In the genomic region with DNA sequence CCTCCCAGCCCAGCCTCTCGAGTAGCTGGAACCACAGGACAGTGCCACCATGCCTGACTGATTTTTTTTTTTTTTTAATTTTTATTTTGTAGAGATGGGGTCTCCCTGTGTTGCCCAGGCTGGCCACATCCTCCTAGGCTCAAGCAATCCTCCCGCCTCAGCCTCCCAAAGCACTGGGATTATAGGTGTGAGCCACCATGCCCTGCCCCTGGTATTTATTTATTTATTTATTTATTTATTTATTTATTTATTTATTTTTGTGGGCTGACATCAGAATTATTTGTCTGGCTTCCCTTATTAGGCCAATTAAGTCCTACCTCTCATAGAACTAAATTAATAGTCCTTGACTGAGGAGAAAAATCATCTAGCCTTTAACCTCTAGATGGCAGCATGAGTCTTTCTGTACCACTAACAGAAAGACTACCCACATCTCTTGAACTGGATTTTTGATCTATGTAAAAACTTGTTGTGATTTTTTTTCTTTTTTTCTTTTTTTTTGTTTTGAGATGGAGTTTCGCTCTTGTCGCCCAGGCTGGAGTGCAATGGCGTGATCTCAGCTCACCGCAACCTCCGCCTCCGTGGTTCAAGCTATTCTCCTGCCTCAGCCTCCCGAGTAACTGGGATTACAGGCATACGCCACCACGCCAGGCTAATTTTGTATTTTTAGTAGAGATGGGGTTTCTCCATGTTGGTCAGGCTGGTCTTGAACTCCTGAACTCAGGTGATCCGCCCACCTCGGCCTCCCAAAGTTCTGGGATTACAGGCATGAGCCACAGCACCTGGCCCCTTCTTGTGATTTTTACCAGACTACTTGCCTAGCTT, we compare ENCODE assay signal across 8 cellular contexts. TPM values are rescaled to one million over a fixed set of nuclear protein-coding genes. Genes with fewer than 3 reads are reported as not detected.
DNase-seq lines count a peak whose midpoint lies in the region; ATAC-seq, FAIRE-seq and TF ChIP-seq lines count a peak whose summit lies in the region.
"Not testable (repeated sequence)": the region's sequence is repeated elsewhere in the genome, so short reads cannot be mapped to it uniquely, and the experiment has no call there.

No MANE protein-coding gene starts in this region.

- peaks cover 10% of the 10 kb centered on the region for H3K36me3 Mint-ChIP-seq in WTC11

- not testable (repeated sequence) for H3K4me2 ChIP-seq in Loucy (ENCODE audit: low read depth, low read length, poor library complexity, severe bottlenecking); endothelial cell of umbilical vein (ENCODE audit: insufficient read depth, low read length); keratinocyte (ENCODE audit: control insufficient read depth, extremely low read depth, insufficient read depth, low read depth, low read length)

- dilution Hi-C loops in endothelial cell of umbilical vein (cut with MboI; ENCODE audit: extremely low pct_ligation_motif_present, low sequenced_read_pairs); keratinocyte (cut with MboI; ENCODE audit: extremely low pct_ligation_motif_present, low sequenced_read_pairs): not testable (repeated sequence)

- H3K4me1 Mint-ChIP-seq in WTC11, result not testable (repeated sequence)

- not testable (repeated sequence) for H3K9me3 Mint-ChIP-seq in WTC11

- not testable (repeated sequence) for H4K20me1 ChIP-seq in Loucy (ENCODE audit: insufficient read depth, low read length, poor library complexity, severe bottlenecking); endothelial cell of umbilical vein (replicated peaks; ENCODE audit: control insufficient read depth, extremely low read depth, insufficient read depth, low read length); keratinocyte (ENCODE audit: control insufficient read depth, extremely low read depth, insufficient read depth, low read length)

- POLR2A ChIA-PET in WTC11 (lab: Charles Lee); endothelial cell of umbilical vein (lab: Charles Lee): not testable (repeated sequence)

- FAIRE-seq in endothelial cell of umbilical vein (lab: Jason Lieb, UNC), result peak; percentile 64
- not testable (repeated sequence) for FAIRE-seq in keratinocyte (lab: Jason Lieb, UNC)

- not testable (repeated sequence) for H3K9me2 ChIP-seq in Loucy (replicated peaks; ENCODE audit: low read depth, low read length)

- not testable (repeated sequence) for H2AFZ ChIP-seq in Loucy (ENCODE audit: low read length); endothelial cell of umbilical vein (ENCODE audit: low read depth, low read length); keratinocyte (ENCODE audit: control insufficient read depth, low read length)

- not testable (repeated sequence) for H3K9me3 ChIP-seq in Loucy (ENCODE audit: insufficient read depth, low read depth, low read length); endothelial cell of umbilical vein (replicated peaks; ENCODE audit: control insufficient read depth, insufficient read depth, low read length); keratinocyte (ENCODE audit: control insufficient read depth, low read depth, low read length)

- not testable (repeated sequence) for H3K27me3 ChIP-seq in Loucy (ENCODE audit: insufficient read depth, low read length, poor library complexity, severe bottlenecking); endothelial cell of umbilical vein (ENCODE audit: control insufficient read depth in 2 of 2, insufficient read depth in 2 of 2, low read length in 2 of 2); keratinocyte (ENCODE audit: control insufficient read depth, extremely low read depth, insufficient read depth, low read length)

- not testable (repeated sequence) for H3K9me1 ChIP-seq in endothelial cell of umbilical vein (replicated peaks; ENCODE audit: control insufficient read depth, extremely low read depth, insufficient read depth, low read length); keratinocyte (ENCODE audit: control insufficient read depth, extremely low read depth, insufficient read depth, low read length)

- H3K79me2 ChIP-seq in Loucy (ENCODE audit: insufficient read depth, low read length); endothelial cell of umbilical vein (ENCODE audit: control insufficient read depth, insufficient read depth, low read length); keratinocyte (ENCODE audit: control insufficient read depth, insufficient read depth, low read length): not testable (repeated sequence)

- TF ChIP-seq POLR2A in endothelial cell of umbilical vein (IDR thresholded peaks at IDR 0.05; ENCODE audit: low read depth, low read length), result not testable (repeated sequence)

- not testable (repeated sequence) for H3F3A ChIP-seq in Loucy (ENCODE audit: low read depth)

- H3K27ac Mint-ChIP-seq in WTC11, result not testable (repeated sequence)

- TF ChIP-seq CTCF in GM12864 (IDR thresholded peaks at IDR 0.05; ENCODE audit: low read depth, low read length, missing control alignments) (peak; percentile 51), Loucy (conservative IDR thresholded peaks at IDR 0.05; ENCODE audit: low read length) (peak; percentile 63), endothelial cell of umbilical vein (IDR thresholded peaks at IDR 0.05; ENCODE audit: extremely low read depth in 1 of 2, insufficient read depth in 1 of 2, low read depth in 1 of 2, low read length in 2 of 2) (peak; percentile 28 to 31), keratinocyte (optimal IDR thresholded peaks at IDR 0.05 in 1 of 3, IDR thresholded peaks at IDR 0.05 in 1 of 3, conservative IDR thresholded peaks at IDR 0.05 in 1 of 3; ENCODE audit: extremely low read depth in 1 of 3, insufficient read depth in 2 of 3, low read length in 3 of 3) (peak in 2 of 3 experiments; percentile 30 to 47)
- TF ChIP-seq CTCF in WTC11 (IDR thresholded peaks at IDR 0.05), result not testable (repeated sequence)

- H3K4me1 ChIP-seq in Loucy (ENCODE audit: insufficient read depth, low read length, poor library complexity, severe bottlenecking); endothelial cell of umbilical vein (ENCODE audit: control insufficient read depth, extremely low read depth, insufficient read depth, low read length); keratinocyte (ENCODE audit: control insufficient read depth, extremely low read depth, insufficient read depth, low read length): not testable (repeated sequence)

- not testable (repeated sequence) for H3K4me3 ChIP-seq in GM12864 (ENCODE audit: low read depth, low read length); Loucy (ENCODE audit: low read length, poor library complexity, severe bottlenecking); endothelial cell of umbilical vein (replicated peaks in 1 of 3; ENCODE audit: insufficient read depth in 1 of 3, low read depth in 1 of 3, low read length in 3 of 3); keratinocyte (ENCODE audit: control insufficient read depth in 2 of 3, extremely low read depth in 1 of 3, insufficient read depth in 2 of 3, low read depth in 1 of 3, low read length in 3 of 3)

- not testable (repeated sequence) for H3K27ac ChIP-seq in endothelial cell of umbilical vein (ENCODE audit: insufficient read depth, low read depth, low read length); keratinocyte (ENCODE audit: control insufficient read depth, insufficient read depth, low read length)

- not testable (repeated sequence) for H3K36me3 ChIP-seq in Loucy (ENCODE audit: insufficient read depth, low read length); endothelial cell of umbilical vein (ENCODE audit: control insufficient read depth in 2 of 2, extremely low read depth in 1 of 2, insufficient read depth in 2 of 2, low read length in 2 of 2); keratinocyte (ENCODE audit: control insufficient read depth in 2 of 2, extremely low read depth in 1 of 2, insufficient read depth in 2 of 2, low read length in 2 of 2)

- ATAC-seq in WTC11, result not testable (repeated sequence)

- not testable (repeated sequence) for H3K9ac ChIP-seq in Loucy (ENCODE audit: low read depth, low read length, poor library complexity, severe bottlenecking); endothelial cell of umbilical vein (replicated peaks; ENCODE audit: extremely low read depth, insufficient read depth, low read length); keratinocyte (ENCODE audit: control insufficient read depth, extremely low read depth, insufficient read depth, low read length)

- intact Hi-C loops in endothelial cell of umbilical vein (cut with micrococcal nuclease), result loop anchor here (1.0 kb wide), 3 partner anchors 140 to 183 kb away; no protein-coding TSS in a partner anchor

- CTCF ChIA-PET in WTC11 (lab: Charles Lee) (interaction anchor here (0.7 to 2.1 kb wide), 4 partner anchors 20 to 183 kb away, joined by 3 to 6 read pairs (median 3); no protein-coding TSS in a partner anchor), endothelial cell of umbilical vein (lab: Charles Lee) (interaction anchor here (0.6 to 3.5 kb wide), 13 partner anchors 9 to 183 kb away, joined by 3 to 25 read pairs (median 3); no protein-coding TSS in a partner anchor)

- not testable (repeated sequence) for H3K27me3 Mint-ChIP-seq in WTC11 (ENCODE audit: low read depth)

- DNase-seq in AG08396 (ENCODE audit: low spot score) (peak; percentile 53), GM12864 (ENCODE audit: low read depth) (peak; percentile 18), NCI-H748 (lab: John Stamatoyannopoulos, UW; ENCODE audit: unreplicated experiment) (peak; percentile 53), endothelial cell of umbilical vein (ENCODE audit: low read depth, low spot score) (peak; percentile 63), pulmonary artery endothelial cell (ENCODE audit: low read depth, low spot score) (peak; percentile 5)
- DNase-seq in WTC11 (ENCODE audit: low spot score); keratinocyte (ENCODE audit: low read depth, low spot score): not testable (repeated sequence)

- BruUV-seq in endothelial cell of umbilical vein (replicated peaks; lab: Mats Ljungman, UMichigan), result not testable (repeated sequence)

- H3K4me3 Mint-ChIP-seq in WTC11, result not testable (repeated sequence)

RNA-seq across cellular contexts. Expression of a gene that starts 26.9 kb away (rescaled TPM):
- total RNA-seq in WTC11 (2021) (8.8 to 10.6 TPM (median 10.3 TPM) in 3 replicates), endothelial cell of umbilical vein (9.7 and 10.5 TPM in 2 replicates), pulmonary artery endothelial cell (11.0 and 15.5 TPM in 2 replicates)
- polyA plus RNA-seq in endothelial cell of umbilical vein (4.8 and 6.6 TPM in 2 replicates), keratinocyte (4.9 to 6.8 TPM (median 5.7 TPM) in 3 replicates)
- polyA plus RNA-seq in endothelial cell of umbilical vein (2011; cell fraction: cytosol; rRNA removed), result 8.4 and 8.7 TPM in 2 replicates
- polyA plus RNA-seq in endothelial cell of umbilical vein (2011; cell fraction: nucleus; rRNA removed), result 5.2 and 7.5 TPM in 2 replicates
- polyA plus RNA-seq in endothelial cell of umbilical vein (2012), result 4.6 and 8.3 TPM in 2 replicates
- polyA minus RNA-seq in endothelial cell of umbilical vein (7.2 and 10.6 TPM in 2 replicates), keratinocyte (3.5 to 4.2 TPM (median 3.8 TPM) in 3 replicates)
- polyA minus RNA-seq in endothelial cell of umbilical vein (2011; cell fraction: cytosol; rRNA and poly(A)+ RNA removed), result 4.6 TPM
- polyA minus RNA-seq in endothelial cell of umbilical vein (2011; cell fraction: nucleus; rRNA and poly(A)+ RNA removed), result 7.4 and 10.2 TPM in 2 replicates
- 4.4 TPM for polyA plus RNA-seq in keratinocyte (2011; ENCODE audit: low read depth)
- polyA plus RNA-seq in keratinocyte (2011; cell fraction: cytosol; rRNA removed), result 4.7 and 6.9 TPM in 2 replicates
- 5.0 and 5.3 TPM in 2 replicates for polyA plus RNA-seq in keratinocyte (2011; cell fraction: nucleus; rRNA removed)
- 4.0 and 4.9 TPM in 2 replicates for polyA plus RNA-seq in keratinocyte (2012; ENCODE audit: low replicate concordance)
- polyA minus RNA-seq in keratinocyte (2011; cell fraction: cytosol; rRNA and poly(A)+ RNA removed), result 4.0 TPM
- 2.2 and 5.3 TPM in 2 replicates for polyA minus RNA-seq in keratinocyte (2011; cell fraction: nucleus; rRNA and poly(A)+ RNA removed)

RNA-seq across cellular contexts. Expression of a gene that starts 27.4 kb away (rescaled TPM):
- total RNA-seq in WTC11 (2021) (21.6 to 32.1 TPM (median 30.6 TPM) in 3 replicates), endothelial cell of umbilical vein (7.3 and 10.2 TPM in 2 replicates), pulmonary artery endothelial cell (21.6 and 30.9 TPM in 2 replicates)
- polyA plus RNA-seq in endothelial cell of umbilical vein (5.1 and 5.2 TPM in 2 replicates), keratinocyte (6.4 to 9.0 TPM (median 8.0 TPM) in 3 replicates)
- 8.2 and 8.5 TPM in 2 replicates for polyA plus RNA-seq in endothelial cell of umbilical vein (2011; cell fraction: cytosol; rRNA removed)
- polyA plus RNA-seq in endothelial cell of umbilical vein (2011; cell fraction: nucleus; rRNA removed), result 5.5 and 6.1 TPM in 2 replicates
- polyA plus RNA-seq in endothelial cell of umbilical vein (2012), result 3.4 and 7.7 TPM in 2 replicates
- polyA minus RNA-seq in endothelial cell of umbilical vein (21.2 and 23.3 TPM in 2 replicates), keratinocyte (5.1 to 11.8 TPM (median 11.7 TPM) in 3 replicates)
- polyA minus RNA-seq in endothelial cell of umbilical vein (2011; cell fraction: cytosol; rRNA and poly(A)+ RNA removed), result 6.7 TPM
- polyA minus RNA-seq in endothelial cell of umbilical vein (2011; cell fraction: nucleus; rRNA and poly(A)+ RNA removed), result 2.6 and 5.4 TPM in 2 replicates
- polyA plus RNA-seq in keratinocyte (2011; ENCODE audit: low read depth), result 4.8 TPM
- 6.8 and 10.4 TPM in 2 replicates for polyA plus RNA-seq in keratinocyte (2011; cell fraction: cytosol; rRNA removed)
- 6.9 and 7.4 TPM in 2 replicates for polyA plus RNA-seq in keratinocyte (2011; cell fraction: nucleus; rRNA removed)
- polyA plus RNA-seq in keratinocyte (2012; ENCODE audit: low replicate concordance), result 5.0 and 5.6 TPM in 2 replicates
- 7.9 TPM for polyA minus RNA-seq in keratinocyte (2011; cell fraction: cytosol; rRNA and poly(A)+ RNA removed)
- 2.4 and 5.2 TPM in 2 replicates for polyA minus RNA-seq in keratinocyte (2011; cell fraction: nucleus; rRNA and poly(A)+ RNA removed)
